In the genomic region with DNA sequence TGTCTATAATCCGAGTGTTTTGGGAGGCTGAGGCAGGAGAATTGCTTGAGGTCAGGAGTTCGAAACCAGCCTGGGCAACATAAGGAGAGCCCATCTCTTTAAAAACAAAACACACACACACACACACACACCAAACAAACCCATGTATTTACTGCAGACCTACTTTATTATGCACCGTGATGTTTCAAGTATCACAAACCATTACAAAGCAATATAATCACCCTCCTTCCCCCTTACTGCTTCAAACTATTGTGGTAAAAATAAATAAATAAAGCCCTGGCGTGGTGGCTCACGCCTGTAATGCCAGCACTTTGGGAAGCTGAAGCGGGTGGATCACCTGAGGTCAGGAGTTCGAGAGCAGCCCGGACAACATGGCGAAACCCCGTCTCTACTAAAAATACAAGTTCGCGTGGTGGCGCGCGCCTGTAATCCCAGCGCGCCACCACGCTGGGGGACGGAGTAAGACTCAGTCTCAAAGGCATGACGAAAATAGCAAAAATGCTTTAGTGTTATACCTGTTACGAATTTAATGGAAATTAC, we compare ENCODE assay signal across 1 cellular context.
TF ChIP-seq lines count a peak whose summit lies in the region.

No MANE protein-coding gene starts in this region.

TF ChIP-seq in K562, 482 proteins besides CTCF, POLR2A, EP300 and RAD21 (continues in another document):
- TF ChIP-seq NFRKB (IDR thresholded peaks at IDR 0.05; ENCODE audit: low read depth) (0 out of 2 replicates have a peak, but pooled peaks have one; percentile 32), NBN (IDR thresholded peaks at IDR 0.05; ENCODE audit: low read depth) (peak; percentile 41; the same call in 1 of the 2 replicates), BCOR (IDR thresholded peaks at IDR 0.05) (peak; percentile 54), CBX5 (IDR thresholded peaks at IDR 0.05; ENCODE audit: borderline replicate concordance, low read depth) (no peak), RB1 (IDR thresholded peaks at IDR 0.05; ENCODE audit: low read depth) (0 out of 2 replicates have a peak, but pooled peaks have one; percentile 25), MAFF (IDR thresholded peaks at IDR 0.05; ENCODE audit: low read length) (no peak), ILK (tag; IDR thresholded peaks at IDR 0.05; ENCODE audit: borderline replicate concordance, low read depth) (no peak), BRF1 (IDR thresholded peaks at IDR 0.05; ENCODE audit: borderline replicate concordance, extremely low read depth, insufficient read length) (no peak), MTA2 (IDR thresholded peaks at IDR 0.05; ENCODE audit: low read depth) (0 out of 2 replicates have a peak, but pooled peaks have one; percentile 18), ETS2 (tag; IDR thresholded peaks at IDR 0.05; ENCODE audit: borderline replicate concordance, poor library complexity, severe bottlenecking) (no peak), ZC3H8 (IDR thresholded peaks at IDR 0.05) (no peak), ZBTB7A (IDR thresholded peaks at IDR 0.05; ENCODE audit: borderline replicate concordance, control insufficient read depth, low read depth, low read length) (no peak), ATF1 (CRISPR knock-in tag; IDR thresholded peaks at IDR 0.05) (no peak), ATF1 (tag; IDR thresholded peaks at IDR 0.05) (peak; percentile 21; the same call in 1 of the 2 replicates), ZNF133 (CRISPR knock-in tag; IDR thresholded peaks at IDR 0.05) (no peak), MIER1 (IDR thresholded peaks at IDR 0.05; ENCODE audit: low read depth) (0 out of 2 replicates have a peak, but pooled peaks have one; percentile 16), ZNF764 (CRISPR knock-in tag; IDR thresholded peaks at IDR 0.05; ENCODE audit: low read depth) (no peak), CHD2 (IDR thresholded peaks at IDR 0.05; ENCODE audit: low read depth, low read length) (no peak), MYC (IDR thresholded peaks at IDR 0.05; ENCODE audit: low read depth, low read length) (peak; percentile 78), MYC (CRISPR knock-in tag; IDR thresholded peaks at IDR 0.05; ENCODE audit: borderline replicate concordance, low read depth) (no peak), CEBPB (tag; IDR thresholded peaks at IDR 0.05) (peak; percentile 56; the same call in 1 of the 2 replicates), HLTF (IDR thresholded peaks at IDR 0.05) (0 out of 2 replicates have a peak, but pooled peaks have one; percentile 61), NFE2L1 (tag; IDR thresholded peaks at IDR 0.05; ENCODE audit: borderline replicate concordance, low read depth) (no peak), ZNF695 (CRISPR knock-in tag; IDR thresholded peaks at IDR 0.05) (no peak), THRAP3 (IDR thresholded peaks at IDR 0.05; ENCODE audit: borderline replicate concordance) (0 out of 2 replicates have a peak, but pooled peaks have one; percentile 50), HNRNPH1 (optimal IDR thresholded peaks at IDR 0.05; ENCODE audit: low read depth, low read length) (no peak), ZNF584 (CRISPR knock-in tag; IDR thresholded peaks at IDR 0.05; ENCODE audit: low read depth) (no peak), DIDO1 (tag; IDR thresholded peaks at IDR 0.05; ENCODE audit: low read depth) (no peak), RBBP5 (IDR thresholded peaks at IDR 0.05; ENCODE audit: borderline replicate concordance, insufficient read depth, low read length, poor library complexity, severe bottlenecking) (no peak), ARHGAP35 (IDR thresholded peaks at IDR 0.05; ENCODE audit: partially characterized antibody) (peak; percentile 70), SMARCA5 (IDR thresholded peaks at IDR 0.05) (peak; percentile 59; the same call in 1 of the 2 replicates), HDGF (IDR thresholded peaks at IDR 0.05) (peak; percentile 78; the same call in 1 of the 2 replicates), BCLAF1 (IDR thresholded peaks at IDR 0.05; ENCODE audit: borderline replicate concordance in 1 of 2, control insufficient read depth in 1 of 2, low read depth in 2 of 2, low read length in 1 of 2) (0 out of 4 replicates have a peak, but pooled peaks of 1 of the 2 experiments have one; percentile 61), ZNF766 (CRISPR knock-in tag; conservative IDR thresholded peaks at IDR 0.05) (0 out of 2 replicates have a peak, but pooled peaks have one; percentile 5), CHD4 (IDR thresholded peaks at IDR 0.05; ENCODE audit: insufficient read depth, insufficient replicate concordance, low read depth, low read length, poor library complexity, severe bottlenecking) (peak; percentile 36), ZNF274 (IDR thresholded peaks at IDR 0.05; ENCODE audit: borderline replicate concordance, low read depth, low read length) (no peak), KHSRP (IDR thresholded peaks at IDR 0.05) (0 out of 2 replicates have a peak, but pooled peaks have one; percentile 10), EP400 (IDR thresholded peaks at IDR 0.05) (peak; percentile 69), ZNF134 (CRISPR knock-in tag; conservative IDR thresholded peaks at IDR 0.05) (no peak)
- TF ChIP-seq, protein P1, sequence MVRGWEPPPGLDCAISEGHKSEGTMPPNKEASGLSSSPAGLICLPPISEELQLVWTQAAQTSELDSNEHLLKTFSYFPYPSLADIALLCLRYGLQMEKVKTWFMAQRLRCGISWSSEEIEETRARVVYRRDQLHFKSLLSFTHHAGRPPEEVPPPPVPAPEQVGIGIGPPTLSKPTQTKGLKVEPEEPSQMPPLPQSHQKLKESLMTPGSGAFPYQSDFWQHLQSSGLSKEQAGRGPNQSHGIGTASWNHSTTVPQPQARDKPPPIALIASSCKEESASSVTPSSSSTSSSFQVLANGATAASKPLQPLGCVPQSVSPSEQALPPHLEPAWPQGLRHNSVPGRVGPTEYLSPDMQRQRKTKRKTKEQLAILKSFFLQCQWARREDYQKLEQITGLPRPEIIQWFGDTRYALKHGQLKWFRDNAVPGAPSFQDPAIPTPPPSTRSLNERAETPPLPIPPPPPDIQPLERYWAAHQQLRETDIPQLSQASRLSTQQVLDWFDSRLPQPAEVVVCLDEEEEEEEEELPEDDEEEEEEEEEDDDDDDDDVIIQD (CRISPR knock-in tag; IDR thresholded peaks at IDR 0.05), result no peak
- TF ChIP-seq, protein P2, sequence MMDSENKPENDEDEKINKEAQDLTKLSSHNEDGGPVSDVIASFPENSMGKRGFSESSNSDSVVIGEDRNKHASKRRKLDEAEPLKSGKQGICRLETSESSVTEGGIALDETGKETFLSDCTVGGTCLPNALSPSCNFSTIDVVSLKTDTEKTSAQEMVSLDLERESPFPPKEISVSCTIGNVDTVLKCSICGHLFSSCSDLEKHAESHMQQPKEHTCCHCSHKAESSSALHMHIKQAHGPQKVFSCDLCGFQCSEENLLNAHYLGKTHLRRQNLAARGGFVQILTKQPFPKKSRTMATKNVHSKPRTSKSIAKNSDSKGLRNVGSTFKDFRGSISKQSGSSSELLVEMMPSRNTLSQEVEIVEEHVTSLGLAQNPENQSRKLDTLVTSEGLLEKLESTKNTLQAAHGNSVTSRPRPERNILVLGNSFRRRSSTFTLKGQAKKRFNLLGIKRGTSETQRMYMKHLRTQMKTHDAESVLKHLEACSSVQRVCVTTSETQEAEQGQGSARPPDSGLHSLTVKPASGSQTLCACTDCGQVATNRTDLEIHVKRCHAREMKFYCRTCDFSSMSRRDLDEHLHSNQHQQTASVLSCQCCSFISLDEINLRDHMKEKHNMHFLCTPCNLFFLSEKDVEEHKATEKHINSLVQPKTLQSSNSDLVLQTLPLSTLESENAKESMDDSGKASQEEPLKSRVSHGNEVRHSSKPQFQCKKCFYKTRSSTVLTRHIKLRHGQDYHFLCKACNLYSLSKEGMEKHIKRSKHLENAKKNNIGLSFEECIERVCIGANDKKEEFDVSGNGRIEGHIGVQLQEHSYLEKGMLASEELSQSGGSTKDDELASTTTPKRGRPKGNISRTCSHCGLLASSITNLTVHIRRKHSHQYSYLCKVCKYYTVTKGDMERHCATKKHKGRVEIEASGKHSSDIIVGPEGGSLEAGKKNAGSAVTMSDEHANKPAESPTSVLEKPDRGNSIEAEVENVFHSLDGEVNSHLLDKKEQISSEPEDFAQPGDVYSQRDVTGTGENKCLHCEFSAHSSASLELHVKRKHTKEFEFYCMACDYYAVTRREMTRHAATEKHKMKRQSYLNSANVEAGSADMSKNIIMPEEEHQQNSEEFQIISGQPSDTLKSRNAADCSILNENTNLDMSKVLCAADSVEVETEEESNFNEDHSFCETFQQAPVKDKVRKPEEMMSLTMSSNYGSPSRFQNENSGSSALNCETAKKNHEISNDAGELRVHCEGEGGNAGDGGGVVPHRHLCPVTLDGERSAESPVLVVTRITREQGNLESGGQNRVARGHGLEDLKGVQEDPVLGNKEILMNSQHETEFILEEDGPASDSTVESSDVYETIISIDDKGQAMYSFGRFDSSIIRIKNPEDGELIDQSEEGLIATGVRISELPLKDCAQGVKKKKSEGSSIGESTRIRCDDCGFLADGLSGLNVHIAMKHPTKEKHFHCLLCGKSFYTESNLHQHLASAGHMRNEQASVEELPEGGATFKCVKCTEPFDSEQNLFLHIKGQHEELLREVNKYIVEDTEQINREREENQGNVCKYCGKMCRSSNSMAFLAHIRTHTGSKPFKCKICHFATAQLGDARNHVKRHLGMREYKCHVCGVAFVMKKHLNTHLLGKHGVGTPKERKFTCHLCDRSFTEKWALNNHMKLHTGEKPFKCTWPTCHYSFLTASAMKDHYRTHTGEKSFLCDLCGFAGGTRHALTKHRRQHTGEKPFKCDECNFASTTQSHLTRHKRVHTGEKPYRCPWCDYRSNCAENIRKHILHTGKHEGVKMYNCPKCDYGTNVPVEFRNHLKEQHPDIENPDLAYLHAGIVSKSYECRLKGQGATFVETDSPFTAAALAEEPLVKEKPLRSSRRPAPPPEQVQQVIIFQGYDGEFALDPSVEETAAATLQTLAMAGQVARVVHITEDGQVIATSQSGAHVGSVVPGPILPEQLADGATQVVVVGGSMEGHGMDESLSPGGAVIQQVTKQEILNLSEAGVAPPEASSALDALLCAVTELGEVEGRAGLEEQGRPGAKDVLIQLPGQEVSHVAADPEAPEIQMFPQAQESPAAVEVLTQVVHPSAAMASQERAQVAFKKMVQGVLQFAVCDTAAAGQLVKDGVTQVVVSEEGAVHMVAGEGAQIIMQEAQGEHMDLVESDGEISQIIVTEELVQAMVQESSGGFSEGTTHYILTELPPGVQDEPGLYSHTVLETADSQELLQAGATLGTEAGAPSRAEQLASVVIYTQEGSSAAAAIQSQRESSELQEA (IDR thresholded peaks at IDR 0.05; ENCODE audit: low read depth), result no peak
- TF ChIP-seq, protein P3, sequence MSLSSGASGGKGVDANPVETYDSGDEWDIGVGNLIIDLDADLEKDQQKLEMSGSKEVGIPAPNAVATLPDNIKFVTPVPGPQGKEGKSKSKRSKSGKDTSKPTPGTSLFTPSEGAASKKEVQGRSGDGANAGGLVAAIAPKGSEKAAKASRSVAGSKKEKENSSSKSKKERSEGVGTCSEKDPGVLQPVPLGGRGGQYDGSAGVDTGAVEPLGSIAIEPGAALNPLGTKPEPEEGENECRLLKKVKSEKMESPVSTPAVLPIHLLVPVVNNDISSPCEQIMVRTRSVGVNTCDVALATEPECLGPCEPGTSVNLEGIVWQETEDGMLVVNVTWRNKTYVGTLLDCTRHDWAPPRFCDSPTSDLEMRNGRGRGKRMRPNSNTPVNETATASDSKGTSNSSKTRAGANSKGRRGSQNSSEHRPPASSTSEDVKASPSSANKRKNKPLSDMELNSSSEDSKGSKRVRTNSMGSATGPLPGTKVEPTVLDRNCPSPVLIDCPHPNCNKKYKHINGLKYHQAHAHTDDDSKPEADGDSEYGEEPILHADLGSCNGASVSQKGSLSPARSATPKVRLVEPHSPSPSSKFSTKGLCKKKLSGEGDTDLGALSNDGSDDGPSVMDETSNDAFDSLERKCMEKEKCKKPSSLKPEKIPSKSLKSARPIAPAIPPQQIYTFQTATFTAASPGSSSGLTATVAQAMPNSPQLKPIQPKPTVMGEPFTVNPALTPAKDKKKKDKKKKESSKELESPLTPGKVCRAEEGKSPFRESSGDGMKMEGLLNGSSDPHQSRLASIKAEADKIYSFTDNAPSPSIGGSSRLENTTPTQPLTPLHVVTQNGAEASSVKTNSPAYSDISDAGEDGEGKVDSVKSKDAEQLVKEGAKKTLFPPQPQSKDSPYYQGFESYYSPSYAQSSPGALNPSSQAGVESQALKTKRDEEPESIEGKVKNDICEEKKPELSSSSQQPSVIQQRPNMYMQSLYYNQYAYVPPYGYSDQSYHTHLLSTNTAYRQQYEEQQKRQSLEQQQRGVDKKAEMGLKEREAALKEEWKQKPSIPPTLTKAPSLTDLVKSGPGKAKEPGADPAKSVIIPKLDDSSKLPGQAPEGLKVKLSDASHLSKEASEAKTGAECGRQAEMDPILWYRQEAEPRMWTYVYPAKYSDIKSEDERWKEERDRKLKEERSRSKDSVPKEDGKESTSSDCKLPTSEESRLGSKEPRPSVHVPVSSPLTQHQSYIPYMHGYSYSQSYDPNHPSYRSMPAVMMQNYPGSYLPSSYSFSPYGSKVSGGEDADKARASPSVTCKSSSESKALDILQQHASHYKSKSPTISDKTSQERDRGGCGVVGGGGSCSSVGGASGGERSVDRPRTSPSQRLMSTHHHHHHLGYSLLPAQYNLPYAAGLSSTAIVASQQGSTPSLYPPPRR (CRISPR knock-in tag; IDR thresholded peaks at IDR 0.05; ENCODE audit: borderline replicate concordance), result no peak
- TF ChIP-seq, protein P4, sequence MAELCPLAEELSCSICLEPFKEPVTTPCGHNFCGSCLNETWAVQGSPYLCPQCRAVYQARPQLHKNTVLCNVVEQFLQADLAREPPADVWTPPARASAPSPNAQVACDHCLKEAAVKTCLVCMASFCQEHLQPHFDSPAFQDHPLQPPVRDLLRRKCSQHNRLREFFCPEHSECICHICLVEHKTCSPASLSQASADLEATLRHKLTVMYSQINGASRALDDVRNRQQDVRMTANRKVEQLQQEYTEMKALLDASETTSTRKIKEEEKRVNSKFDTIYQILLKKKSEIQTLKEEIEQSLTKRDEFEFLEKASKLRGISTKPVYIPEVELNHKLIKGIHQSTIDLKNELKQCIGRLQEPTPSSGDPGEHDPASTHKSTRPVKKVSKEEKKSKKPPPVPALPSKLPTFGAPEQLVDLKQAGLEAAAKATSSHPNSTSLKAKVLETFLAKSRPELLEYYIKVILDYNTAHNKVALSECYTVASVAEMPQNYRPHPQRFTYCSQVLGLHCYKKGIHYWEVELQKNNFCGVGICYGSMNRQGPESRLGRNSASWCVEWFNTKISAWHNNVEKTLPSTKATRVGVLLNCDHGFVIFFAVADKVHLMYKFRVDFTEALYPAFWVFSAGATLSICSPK (IDR thresholded peaks at IDR 0.05; ENCODE audit: borderline replicate concordance), result peak; percentile 77; the same call in 1 of the 2 replicates
